19 cellular contexts compared by ENCODE assay signal in the genomic region with DNA sequence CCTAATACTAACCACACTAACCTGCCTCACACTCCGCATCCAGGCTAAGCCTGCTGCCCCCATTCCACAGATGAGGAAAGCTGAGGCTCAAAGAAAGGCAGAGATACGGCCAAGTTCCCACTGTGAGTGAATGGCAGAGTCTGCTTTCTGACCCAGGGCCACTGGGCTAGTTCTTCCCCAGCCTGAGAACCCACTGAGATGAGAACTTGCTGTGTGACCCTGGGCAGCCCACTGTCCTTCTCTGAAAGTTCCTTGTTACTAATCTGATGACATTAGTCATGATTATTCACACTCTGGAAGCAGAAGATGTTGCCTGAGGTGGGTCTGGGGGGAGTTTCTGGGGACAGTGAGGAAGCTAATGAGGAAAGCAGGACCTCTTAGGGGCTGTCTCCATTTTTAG. TPM values are rescaled to one million over a fixed set of nuclear protein-coding genes. Genes with fewer than 3 reads are reported as not detected.
A peak's percentile ranks its signal among the peaks of the same experiment; 100 is the strongest.
DNase-seq lines count a peak whose midpoint lies in the region; ATAC-seq, FAIRE-seq and TF ChIP-seq lines count a peak whose summit lies in the region.
"Had no signal": no experiment of that assay in that cellular context is flagged by ENCODE, and none has a peak within 500 bp of the region (broad histone marks: within the 10 kb centered on the region; RNA-seq: fewer than 3 reads in every experiment).

No MANE protein-coding gene starts in this region.

- peaks cover 0 to under 1% (median 0%) of the 10 kb centered on the region in 3 donors for H3K9me3 Mint-ChIP-seq in T-cell
- H3K9me3 Mint-ChIP-seq in chondrocyte (ENCODE audit: low read depth), result no peaks in the 10 kb centered on the region

- peaks cover 84 to 91% (median 91%) of the 10 kb centered on the region in 3 donors for H3K4me1 Mint-ChIP-seq in T-cell
- peaks cover 53% of the 10 kb centered on the region for H3K4me1 Mint-ChIP-seq in chondrocyte (ENCODE audit: low read depth)

- TF ChIP-seq EP300 in HepG2 (IDR thresholded peaks at IDR 0.05; ENCODE audit: low read depth in 2 of 2, low read length in 2 of 2) (no peak), HepG2 (CRISPR knock-in tag; IDR thresholded peaks at IDR 0.05; ENCODE audit: borderline replicate concordance) (no peak)

- in situ Hi-C loops in HepG2 (cut with HindIII; ENCODE audit: extremely low pct_ligation_motif_present, low pct_unique_long_range_greater_than_20kb), result no loop called here
- in situ Hi-C loops in GM23248 (cut with MboI), result no loop called here

- ATAC-seq in HepG2 (no peak), right lobe of liver (no peak), T-cell (replicated peaks in 1 of 4) (no peak), HG03520 (IDR thresholded peaks at IDR 0.05; ENCODE audit: unreplicated experiment) (no peak), HG03135 (IDR thresholded peaks at IDR 0.05; ENCODE audit: unreplicated experiment) (no peak), GM18873 (IDR thresholded peaks at IDR 0.05; ENCODE audit: low FRiP score, unreplicated experiment) (no peak)
- ATAC-seq: body of pancreas, gastrocnemius medialis, upper lobe of right lung had no signal

- no peak overlapping the region for H3K27ac ChIP-seq in HepG2 (ENCODE audit: extremely low read length, insufficient read depth, low read length)
- no peak overlapping the region for H3K27ac ChIP-seq in right lobe of liver
- no peak overlapping the region for H3K27ac ChIP-seq in GM23248
- H3K27ac ChIP-seq: body of pancreas, gastrocnemius medialis, upper lobe of right lung had no signal

- H3K27me3 Mint-ChIP-seq in T-cell, result no peaks in the 10 kb centered on the region
- no peaks in the 10 kb centered on the region for H3K27me3 Mint-ChIP-seq in chondrocyte (ENCODE audit: low read depth)

- WGBS in HepG2 (ENCODE audit: low lambda C conversion rate), result 39% methylated on average over 2 of the region's 2 CpGs
- WGBS in right lobe of liver (ENCODE audit: insufficient coverage, low coverage, low lambda C conversion rate, missing lambda C conversion rate), result 44% methylated on average over 2 of the region's 2 CpGs
- 91 to 94% methylated on average over 2 of the region's 2 CpGs for WGBS in GM23248 (ENCODE audit: low coverage in 1 of 2, low lambda C conversion rate in 2 of 2, missing lambda C conversion rate in 2 of 2), 2 experiments

- H3K9me3 ChIP-seq in HepG2 (ENCODE audit: low read length), result peaks cover 8% of the 10 kb centered on the region; the same call in 1 of the 2 replicates
- H3K9me3 ChIP-seq in right lobe of liver, result no peaks in the 10 kb centered on the region
- no peaks in the 10 kb centered on the region for H3K9me3 ChIP-seq in GM23248 (ENCODE audit: low read depth)
- H3K9me3 ChIP-seq: body of pancreas, gastrocnemius medialis, upper lobe of right lung had no signal

- H3K4me3 Mint-ChIP-seq in T-cell, result peak overlapping the region; percentile 69 to 92 (median 88)
- H3K4me3 Mint-ChIP-seq in chondrocyte (ENCODE audit: unreplicated experiment), result no peak overlapping the region

- H3K4me3 ChIP-seq in HepG2 (replicated peaks in 1 of 3; ENCODE audit: insufficient read depth in 1 of 3, low read depth in 2 of 3, low read length in 3 of 3) (no peak overlapping the region), right lobe of liver (no peak overlapping the region), GM23248 (no peak overlapping the region)
- H3K4me3 ChIP-seq: body of pancreas, gastrocnemius medialis, upper lobe of right lung had no signal

- peaks cover 18% of the 10 kb centered on the region for H3K36me3 Mint-ChIP-seq in T-cell
- no peaks in the 10 kb centered on the region for H3K36me3 Mint-ChIP-seq in chondrocyte (ENCODE audit: low read depth)

- H2AFZ ChIP-seq in HepG2 (ENCODE audit: low read length), result no peak overlapping the region
- no peak overlapping the region for H2AFZ ChIP-seq in GM23248

- peaks cover 14% of the 10 kb centered on the region; the same call in 1 of the 2 replicates for H3F3A ChIP-seq in GM23248 (ENCODE audit: insufficient read depth)

- H3K4me2 ChIP-seq in HepG2 (ENCODE audit: low read depth, low read length) (no peak overlapping the region), GM23248 (ENCODE audit: unreplicated experiment) (no peak overlapping the region)

- intact Hi-C loops in HepG2 (cut with micrococcal nuclease; ENCODE audit: unreplicated experiment) (no loop called here), right lobe of liver (cut with DNase I) (no loop called here)

- TF ChIP-seq POLR2A in HepG2 (IDR thresholded peaks at IDR 0.05; ENCODE audit: insufficient read depth in 1 of 2, low read depth in 2 of 2, low read length in 2 of 2), result no peak
- no peak for TF ChIP-seq POLR2A in right lobe of liver (IDR thresholded peaks at IDR 0.05)

- TF ChIP-seq CTCF in HepG2 (CRISPR knock-in tag; IDR thresholded peaks at IDR 0.05), result no peak
- no peak for TF ChIP-seq CTCF in right lobe of liver (IDR thresholded peaks at IDR 0.05)
- TF ChIP-seq CTCF in chondrocyte (IDR thresholded peaks at IDR 0.05), result no peak

- H3K9ac ChIP-seq in HepG2 (ENCODE audit: insufficient read depth, low read depth, low read length) (no peak overlapping the region), GM23248 (no peak overlapping the region)

- no peak for TF ChIP-seq RAD21 in HepG2 (CRISPR knock-in tag; IDR thresholded peaks at IDR 0.05)

- FAIRE-seq in HepG2 (lab: Jason Lieb, UNC), result no peak

- H3K4me1 ChIP-seq in HepG2 (ENCODE audit: insufficient read depth, low read length) (peaks cover 34% of the 10 kb centered on the region), right lobe of liver (no peaks in the 10 kb centered on the region), GM23248 (ENCODE audit: insufficient read depth) (peaks cover 24% of the 10 kb centered on the region)
- H3K4me1 ChIP-seq: body of pancreas, gastrocnemius medialis had no signal

- H3K27ac Mint-ChIP-seq in T-cell, result peak overlapping the region; percentile 87 to 93
- H3K27ac Mint-ChIP-seq in chondrocyte (ENCODE audit: unreplicated experiment), result peak overlapping the region; percentile 3

- H3K36me3 ChIP-seq in HepG2 (replicated peaks in 1 of 2; ENCODE audit: control insufficient read depth in 1 of 2, insufficient read depth in 2 of 2, low read length in 2 of 2), result no peaks in the 10 kb centered on the region
- H3K36me3 ChIP-seq in right lobe of liver, result no peaks in the 10 kb centered on the region
- no peaks in the 10 kb centered on the region for H3K36me3 ChIP-seq in GM23248 (ENCODE audit: low read depth)
- H3K36me3 ChIP-seq: gastrocnemius medialis, upper lobe of right lung had no signal

- no peaks in the 10 kb centered on the region for H3K79me2 ChIP-seq in HepG2 (ENCODE audit: insufficient read depth, low read length)
- no peaks in the 10 kb centered on the region for H3K79me2 ChIP-seq in GM23248 (ENCODE audit: insufficient read depth)

- POLR2A ChIA-PET in HepG2 (lab: Yijun Ruan, JAX) (no interaction called here), T-cell (lab: Charles Lee) (interaction anchor here (0.7 to 6.8 kb wide), 6 partner anchors 15 to 232 kb away, joined by 3 to 88 read pairs (median 5); no protein-coding TSS in a partner anchor)

- H3K27me3 ChIP-seq in HepG2 (ENCODE audit: control insufficient read depth in 1 of 2, insufficient read depth in 2 of 2, low read length in 2 of 2) (peaks cover 15 to 46% of the 10 kb centered on the region in 2 experiments), right lobe of liver (no peaks in the 10 kb centered on the region), GM23248 (replicated peaks; ENCODE audit: insufficient read depth) (no peaks in the 10 kb centered on the region)
- H3K27me3 ChIP-seq: body of pancreas, upper lobe of right lung had no signal

- H4K20me1 ChIP-seq in HepG2 (ENCODE audit: insufficient read depth, low read length), result no peaks in the 10 kb centered on the region
- no peaks in the 10 kb centered on the region for H4K20me1 ChIP-seq in GM23248 (ENCODE audit: insufficient read depth)

- no peaks in the 10 kb centered on the region for H3K9me2 ChIP-seq in GM23248 (ENCODE audit: insufficient read depth)

- CTCF ChIA-PET in HepG2 (lab: Yijun Ruan, JAX; ENCODE audit: low intra/inter-chr PET ratio, low total read pairs) (no interaction called here), T-cell (lab: Charles Lee) (interaction anchor here (0.5 to 3.0 kb wide), 5 partner anchors 32 to 254 kb away, joined by 3 to 12 read pairs (median 3); no protein-coding TSS in a partner anchor)

- no TSS peak for BruUV-seq in HepG2 (replicated peaks; lab: Mats Ljungman, UMichigan)

- no peak for DNase-seq in HepG2 (ENCODE audit: low spot score)
- DNase-seq in right lobe of liver, result no peak
- no peak for DNase-seq in T-cell
- no peak for DNase-seq in chondrocyte (ENCODE audit: low spot score)
- no peak for DNase-seq in GM23248
- DNase-seq: activated CD8-positive, alpha-beta memory T cell treated with anti-CD3 and anti-CD28 coated beads, Interleukin-2, amount 50 U/mL, for 48 hours; AML-193; body of pancreas; DMS79 treated with DMSO at 0.1 percent for 48 hours; gastrocnemius medialis; NCI-H187 treated with DMSO at 0.1 percent for 48 hours; NCI-H69; posterior cingulate gyrus; RPMI8226; T-helper 9 cell; upper lobe of right lung had no signal

RNA-seq across cellular contexts. Expression of gene IL21R, which starts 4.8 kb away (rescaled TPM):
- total RNA-seq in HepG2 (2016; rRNA removed; fragmentation: Illumina TruSeq; extraction: Trizol), result 0.17 and 0.64 TPM in 2 replicates
- not detected in 2 replicates for total RNA-seq in HepG2 (2016; cell fraction: cytosol; rRNA removed; fragmentation: Illumina TruSeq; extraction: Trizol; ENCODE audit: low read depth)
- total RNA-seq in HepG2 (2016; cell fraction: insoluble cytoplasmic fraction; rRNA removed; fragmentation: Illumina TruSeq; extraction: Trizol), result 0.22 and 0.43 TPM in 2 replicates
- 0.22 and 0.45 TPM in 2 replicates for total RNA-seq in HepG2 (2016; cell fraction: membrane; rRNA removed; fragmentation: Illumina TruSeq; extraction: Trizol)
- 0.28 and 0.40 TPM in 2 replicates for total RNA-seq in HepG2 (2016; cell fraction: nucleus; rRNA removed; fragmentation: Illumina TruSeq; extraction: Trizol)
- polyA plus RNA-seq in HepG2 (2011; rRNA removed), result 0.49 and 1.6 TPM in 2 replicates
- 0.62 and 1.4 TPM in 2 replicates for polyA plus RNA-seq in HepG2 (2011; cell fraction: cytosol; rRNA removed)
- polyA plus RNA-seq in HepG2 (2011; cell fraction: nucleus; rRNA removed), result 0.34 and 1.6 TPM in 2 replicates
- 1.1 and 2.8 TPM in 2 replicates for polyA plus RNA-seq in HepG2 (2012)
- 0.07 and 0.09 TPM in 2 replicates for polyA plus RNA-seq in HepG2 (2016; cell fraction: cytosol; fragmentation: Illumina TruSeq; extraction: Trizol; ENCODE audit: low read depth)
- polyA plus RNA-seq in HepG2 (2016; cell fraction: insoluble cytoplasmic fraction; fragmentation: Illumina TruSeq; extraction: Trizol; ENCODE audit: low read depth), result 0.14 and 0.21 TPM in 2 replicates
- 0.06 and 0.12 TPM in 2 replicates for polyA plus RNA-seq in HepG2 (2016; cell fraction: membrane; fragmentation: Illumina TruSeq; extraction: Trizol; ENCODE audit: low read depth)
- polyA plus RNA-seq in HepG2 (2016; cell fraction: nucleus; fragmentation: Illumina TruSeq; extraction: Trizol; ENCODE audit: insufficient read depth, low read depth), result 0.35 and 0.56 TPM in 2 replicates
- polyA minus RNA-seq in HepG2 (2011; rRNA and poly(A)+ RNA removed; ENCODE audit: low replicate concordance), result 0.56 and 3.1 TPM in 2 replicates
- 0.88 and 1.1 TPM in 2 replicates for polyA minus RNA-seq in HepG2 (2011; cell fraction: cytosol; rRNA and poly(A)+ RNA removed)
- polyA minus RNA-seq in HepG2 (2011; cell fraction: nucleus; rRNA and poly(A)+ RNA removed), result 0.26 and 0.87 TPM in 2 replicates
- total RNA-seq in right lobe of liver, result 1 to 10 TPM in 1 of 6 experiments, under 1 TPM in 5; 0.09 to 1.3 (median 0.31) TPM
- 10 to 100 TPM; 35.6 to 44.3 (median 38.2) TPM for total RNA-seq in T-cell
- 2.1 to 11.3 TPM (median 2.2 TPM) in 3 replicates for total RNA-seq in chondrocyte
- total RNA-seq in GM23248 (2014; rRNA removed; shearing (Covaris generic)), result 0.76 and 1.5 TPM in 2 replicates
- 0.90 and 1.2 TPM in 2 replicates for polyA plus RNA-seq in GM23248 (2016; fragmentation: Nextera tagmentation; extraction: Ambion mirVana)
